Comparison of ENCODE assay signal across 9 cellular contexts in the genomic region with DNA sequence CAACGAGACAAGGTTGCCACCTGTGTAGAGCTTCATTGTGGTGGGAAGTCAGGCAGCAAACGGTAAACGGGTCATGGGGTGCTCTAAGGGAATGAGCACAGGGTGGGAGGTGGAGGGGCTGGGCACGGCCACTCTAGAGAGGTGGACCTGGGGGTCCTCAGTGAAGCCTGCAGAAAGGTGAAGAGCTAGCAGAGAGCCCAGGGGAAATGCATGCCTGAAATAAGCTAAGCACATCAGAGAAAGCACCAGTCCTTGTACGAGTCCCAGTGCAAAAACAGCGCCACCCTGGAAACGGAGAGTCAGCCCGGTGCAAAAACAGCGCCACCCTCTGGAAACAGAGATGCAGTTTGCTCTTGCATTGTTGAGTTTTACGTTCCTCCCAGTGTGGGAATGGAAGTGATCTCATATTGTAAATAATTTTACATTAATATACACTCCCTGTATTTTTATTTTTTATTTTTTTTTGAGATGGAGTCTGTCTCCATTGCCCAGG.
DNase-seq lines count a peak whose midpoint lies in the region; ATAC-seq, FAIRE-seq and TF ChIP-seq lines count a peak whose summit lies in the region.
"Had no signal": no experiment of that assay in that cellular context is flagged by ENCODE, and none has a peak within 500 bp of the region (broad histone marks: within the 10 kb centered on the region; RNA-seq: fewer than 3 reads in every experiment).

No MANE protein-coding gene starts in this region.

- H3K27ac ChIP-seq in A549 (no peak overlapping the region), GM12878 (ENCODE audit: control insufficient read depth, insufficient read depth) (no peak overlapping the region), HepG2 (ENCODE audit: extremely low read length, insufficient read depth, low read length) (no peak overlapping the region), small intestine (ENCODE audit: low read depth in 1 of 2, low read length in 1 of 2) (no peak overlapping the region)
- H3K27ac ChIP-seq: breast epithelium had no signal

- peak; percentile 63 for TF ChIP-seq CTCF in A549 (IDR thresholded peaks at IDR 0.05)
- peak; percentile 60 for TF ChIP-seq CTCF in GM12873 (IDR thresholded peaks at IDR 0.05; ENCODE audit: insufficient read depth, low read depth, low read length, missing control alignments)
- peak; percentile 70 to 94 (median 80) for TF ChIP-seq CTCF in GM12878 (IDR thresholded peaks at IDR 0.05 in 2 of 3, conservative IDR thresholded peaks at IDR 0.05 in 1 of 3; ENCODE audit: control insufficient read depth in 2 of 3, extremely low read depth in 1 of 3, insufficient read depth in 1 of 3, low read depth in 3 of 3, low read length in 3 of 3)
- peak; percentile 80 for TF ChIP-seq CTCF in HepG2 (CRISPR knock-in tag; IDR thresholded peaks at IDR 0.05)

- H3K4me3 ChIP-seq in A549 (no peak overlapping the region), GM12878 (no peak overlapping the region), HepG2 (replicated peaks in 1 of 3; ENCODE audit: insufficient read depth in 1 of 3, low read depth in 2 of 3, low read length in 3 of 3) (no peak overlapping the region), small intestine (ENCODE audit: low read depth in 1 of 2, low read length in 2 of 2) (no peak overlapping the region)
- H3K4me3 ChIP-seq: breast epithelium had no signal

- WGBS in A549 (ENCODE audit: missing lambda C conversion rate), result 57% methylated on average over 10 of the region's 10 CpGs
- WGBS in GM12878 (ENCODE audit: insufficient coverage, insufficient replicate concordance, low lambda C conversion rate, missing lambda C conversion rate), result 10% methylated on average over 10 of the region's 10 CpGs
- WGBS in HepG2 (ENCODE audit: low lambda C conversion rate), result 69% methylated on average over 10 of the region's 10 CpGs
- 50 to 61% (median 61%) methylated on average over 10 of the region's 10 CpGs for WGBS in small intestine, 3 donors

- ATAC-seq in A549 (peak in 1 of 2 experiments; percentile 64; a peak in 3 of 6 replicates), GM12878 (peak; percentile 84), HepG2 (peak; percentile 70), HG02588 (IDR thresholded peaks at IDR 0.05; ENCODE audit: unreplicated experiment) (no peak)

- POLR2A ChIA-PET in A549 (lab: Yijun Ruan, JAX), result interaction anchor here (0.6 to 1.2 kb wide), 2 partner anchors 131 to 178 kb away, joined by 3 to 5 read pairs; partner anchors contain the start of gene CBX4
- POLR2A ChIA-PET in GM12878 (lab: Charles Lee), result no interaction called here
- POLR2A ChIA-PET in HepG2 (lab: Yijun Ruan, JAX), result interaction anchor here (0.6 to 1.4 kb wide), 4 partner anchors 14 to 126 kb away, joined by 3 to 5 read pairs (median 4); no protein-coding TSS in a partner anchor

- in situ Hi-C loops in GM12878 (cut with MboI), result loop anchor here (5.0 kb wide), 1 partner anchor 183 kb away; no protein-coding TSS in a partner anchor
- in situ Hi-C loops in HepG2 (cut with HindIII; ENCODE audit: extremely low pct_ligation_motif_present, low pct_unique_long_range_greater_than_20kb), result no loop called here

- intact Hi-C loops in GM12878 (cut with micrococcal nuclease; ENCODE audit: unreplicated experiment) (loop anchor here (1.0 to 10.0 kb wide), 3 partner anchors 126 to 180 kb away; no protein-coding TSS in a partner anchor), HepG2 (cut with micrococcal nuclease; ENCODE audit: unreplicated experiment) (loop anchor here (2.0 to 5.0 kb wide), 2 partner anchors 16 to 183 kb away; no protein-coding TSS in a partner anchor)

- H3K9me3 ChIP-seq in A549 (no peaks in the 10 kb centered on the region), GM12878 (replicated peaks; ENCODE audit: control insufficient read depth, insufficient read depth, low read length) (no peaks in the 10 kb centered on the region), HepG2 (ENCODE audit: low read length) (no peaks in the 10 kb centered on the region), small intestine (ENCODE audit: control insufficient read depth, low read depth) (no peaks in the 10 kb centered on the region)

- TF ChIP-seq RAD21 in A549 (conservative IDR thresholded peaks at IDR 0.05 in 1 of 2, IDR thresholded peaks at IDR 0.05 in 1 of 2), result peak; percentile 57 to 68
- TF ChIP-seq RAD21 in GM12878 (IDR thresholded peaks at IDR 0.05; ENCODE audit: insufficient read depth, low read depth, low read length), result peak; percentile 77
- TF ChIP-seq RAD21 in HepG2 (CRISPR knock-in tag; IDR thresholded peaks at IDR 0.05), result peak; percentile 83

- BruUV-seq in GM12878 (replicated peaks; lab: Mats Ljungman, UMichigan), result no TSS peak
- BruUV-seq in HepG2 (replicated peaks; lab: Mats Ljungman, UMichigan), result no TSS peak

- SMC1A ChIA-PET in GM12878 (lab: Charles Lee; ENCODE audit: uncharacterized antibody, unreplicated experiment), result interaction anchor here (0.6 to 1.8 kb wide), 9 partner anchors 23 to 183 kb away, joined by 3 to 11 read pairs (median 3); no protein-coding TSS in a partner anchor

- H3K4me2 ChIP-seq in A549, result no peak overlapping the region
- no peak overlapping the region for H3K4me2 ChIP-seq in GM12878 (ENCODE audit: control insufficient read depth, insufficient read depth)
- no peak overlapping the region for H3K4me2 ChIP-seq in HepG2 (ENCODE audit: low read depth, low read length)

- H3K79me2 ChIP-seq in GM12878 (ENCODE audit: control insufficient read depth, insufficient read depth, low read length), result no peaks in the 10 kb centered on the region
- H3K79me2 ChIP-seq in HepG2 (ENCODE audit: insufficient read depth, low read length), result no peaks in the 10 kb centered on the region

- CTCF ChIA-PET in A549 (lab: Yijun Ruan, JAX), result interaction anchor here (0.7 to 3.1 kb wide), 19 partner anchors 8 to 183 kb away, joined by 3 to 12 read pairs (median 3); partner anchors contain the start of gene CBX4
- CTCF ChIA-PET in GM12878 (lab: Yijun Ruan, JAX), result interaction anchor here (0.6 to 2.1 kb wide), 25 partner anchors 14 to 226 kb away, joined by 3 to 21 read pairs (median 4); partner anchors contain the start of genes CBX4 and CBX8
- CTCF ChIA-PET in HepG2 (lab: Yijun Ruan, JAX; ENCODE audit: low intra/inter-chr PET ratio, low total read pairs), result interaction anchor here (0.7 to 2.0 kb wide), 8 partner anchors 15 to 224 kb away, joined by 3 to 14 read pairs (median 4); no protein-coding TSS in a partner anchor

- no peak for TF ChIP-seq POLR2A in A549 (IDR thresholded peaks at IDR 0.05; ENCODE audit: low read length)
- TF ChIP-seq POLR2A in GM12878 (IDR thresholded peaks at IDR 0.05; ENCODE audit: low read depth, low read length), result no peak
- TF ChIP-seq POLR2A in HepG2 (IDR thresholded peaks at IDR 0.05; ENCODE audit: insufficient read depth in 1 of 2, low read depth in 2 of 2, low read length in 2 of 2), result no peak

- no peak overlapping the region for H3K9ac ChIP-seq in GM12878 (ENCODE audit: control insufficient read depth, insufficient read depth, low read length)
- H3K9ac ChIP-seq in HepG2 (ENCODE audit: insufficient read depth, low read depth, low read length), result no peak overlapping the region

- no peak for TF ChIP-seq EP300 in A549 (IDR thresholded peaks at IDR 0.05)
- no peak for TF ChIP-seq EP300 in GM12878 (IDR thresholded peaks at IDR 0.05; ENCODE audit: borderline replicate concordance in 1 of 2, control insufficient read depth in 1 of 2, low read depth in 2 of 2, low read length in 2 of 2)
- no peak for TF ChIP-seq EP300 in HepG2 (IDR thresholded peaks at IDR 0.05; ENCODE audit: low read depth in 2 of 2, low read length in 2 of 2)
- no peak for TF ChIP-seq EP300 in HepG2 (CRISPR knock-in tag; IDR thresholded peaks at IDR 0.05; ENCODE audit: borderline replicate concordance)

- DNase-seq in A549 (ENCODE audit: low read depth in 1 of 2, low spot score in 1 of 2) (peak in 1 of 2 experiments; percentile 75), NOMO-1 treated with dmso at 0.1 percent for 144 hours (lab: John Stamatoyannopoulos, UW; ENCODE audit: unreplicated experiment) (peak; percentile 56), GM12878 (ENCODE audit: low read depth, low spot score) (no peak), HepG2 (ENCODE audit: low spot score) (peak; percentile 77), small intestine (no peak), AG08396 (ENCODE audit: low spot score) (no peak)

- H2AFZ ChIP-seq in GM12878 (ENCODE audit: control insufficient read depth, low read depth, low read length) (no peak overlapping the region), HepG2 (ENCODE audit: low read length) (no peak overlapping the region)

- H3K36me3 ChIP-seq in GM12878 (ENCODE audit: control insufficient read depth in 2 of 2, insufficient read depth in 2 of 2, low read length in 1 of 2) (no peaks in the 10 kb centered on the region), HepG2 (replicated peaks in 1 of 2; ENCODE audit: control insufficient read depth in 1 of 2, insufficient read depth in 2 of 2, low read length in 2 of 2) (peaks cover 9 to 22% of the 10 kb centered on the region in 2 experiments; a peak in 4 of 5 replicates), small intestine (ENCODE audit: control insufficient read depth in 2 of 2, insufficient read depth in 2 of 2, low read length in 2 of 2) (no peaks in the 10 kb centered on the region)
- H3K36me3 ChIP-seq: breast epithelium had no signal

- RAD21 ChIA-PET in GM12878 (lab: Charles Lee; ENCODE audit: unreplicated experiment), result interaction anchor here (0.6 to 1.9 kb wide), 17 partner anchors 39 to 227 kb away, joined by 3 to 11 read pairs (median 4); partner anchors contain the start of genes CBX4 and CBX8

- H3K4me1 ChIP-seq in A549 (no peaks in the 10 kb centered on the region), GM12878 (ENCODE audit: control insufficient read depth, insufficient read depth, low read length) (no peaks in the 10 kb centered on the region), HepG2 (ENCODE audit: insufficient read depth, low read length) (0 out of 2 replicates have a peak, but pooled peaks cover 5% of the 10 kb centered on the region), small intestine (ENCODE audit: control insufficient read depth in 2 of 2, insufficient read depth in 1 of 2, low read depth in 1 of 2, low read length in 1 of 2) (no peaks in the 10 kb centered on the region)
- H3K4me1 ChIP-seq: breast epithelium had no signal

- H3K27me3 ChIP-seq in GM12878 (replicated peaks in 1 of 2; ENCODE audit: control insufficient read depth in 2 of 2, insufficient read depth in 2 of 2, low read length in 1 of 2) (peaks cover 3 to 4% of the 10 kb centered on the region in 2 experiments; a peak in 2 of 4 replicates), HepG2 (ENCODE audit: control insufficient read depth in 1 of 2, insufficient read depth in 2 of 2, low read length in 2 of 2) (no peaks in the 10 kb centered on the region), small intestine (ENCODE audit: control insufficient read depth in 2 of 2, insufficient read depth in 2 of 2, low read length in 2 of 2) (no peaks in the 10 kb centered on the region)
- H3K27me3 ChIP-seq: breast epithelium had no signal

- H4K20me1 ChIP-seq in GM12878 (ENCODE audit: control insufficient read depth, insufficient read depth) (no peaks in the 10 kb centered on the region), HepG2 (ENCODE audit: insufficient read depth, low read length) (no peaks in the 10 kb centered on the region)

- FAIRE-seq in A549 (lab: Jason Lieb, UNC) (no peak), GM12878 (lab: Jason Lieb, UNC) (peak; percentile 62), HepG2 (lab: Jason Lieb, UNC) (peak; percentile 37), small intestine (lab: Jason Lieb, UNC) (no peak)

TF ChIP-seq in HepG2, 621 proteins besides CTCF, POLR2A, EP300 and RAD21 (continues in another document):
- TF ChIP-seq AGO2 (optimal IDR thresholded peaks at IDR 0.05; ENCODE audit: low read depth, low read length), result no peak

Comparison
In these comparisons a context has a peak if more than half of its experiments do, and no peak if none do; other contexts are left out.
1. DNase-seq: peak in NOMO-1 treated with dmso at 0.1 percent for 144 hours (single experiment) and HepG2 (single experiment); none in GM12878 (single experiment), small intestine (single experiment) and AG08396 (single experiment).
2. Peak in every context shown above with its lines, with median percentiles within 50 percentile points of each other: CTCF ChIP-seq.